38 cellular contexts compared by ENCODE assay signal in genomic region chr7:119868387-119868786, GRCh38.
"Had no signal": no experiment of that assay in that cellular context is flagged by ENCODE, and none has a peak within 500 bp of the region (broad histone marks: within the 10 kb centered on the region; RNA-seq: fewer than 3 reads in every experiment).

No MANE protein-coding gene starts in this region.

- DNase-seq: activated effector memory CD4-positive, alpha-beta T cell treated with anti-CD3 and anti-CD28 coated beads, Interleukin-2, amount 50 U/mL, for 16 hours; activated effector memory CD4-positive, alpha-beta T cell treated with Interleukin-2 at 50 U/mL for 16 hours; activated gamma-delta T cell; activated gamma-delta T cell treated with Interleukin-2 at 50 U/mL for 16 hours; activated naive CD4-positive, alpha-beta T cell; activated naive CD4-positive, alpha-beta T cell treated with anti-CD3 and anti-CD28 coated beads for 36 hours; activated naive CD4-positive, alpha-beta T cell treated with anti-CD3 and anti-CD28 coated beads, Interleukin-2, amount 10 ng/mL, durations not matched to agents 7 days and 5 days; activated naive CD4-positive, alpha-beta T cell treated with anti-CD3 and anti-CD28 coated beads, Interleukin-2, amount 50 U/mL, for 16 hours; activated naive CD8-positive, alpha-beta T cell treated with anti-CD3 and anti-CD28 coated beads for 36 hours; activated naive CD8-positive, alpha-beta T cell treated with anti-CD3 and anti-CD28 coated beads, Interleukin-2, amount 10 ng/mL, durations not matched to agents 7 days and 5 days; activated naive CD8-positive, alpha-beta T cell treated with anti-CD3 and anti-CD28 coated beads, Interleukin-2, amount 50 U/mL, for 24 hours; activated T-cell treated with anti-CD3 and anti-CD28 coated beads, Interleukin-2, amount 50 U/mL, for 1 hour; activated T-cell treated with anti-CD3 and anti-CD28 coated beads, Interleukin-2, amount 50 U/mL, for 24 hours; activated T-cell treated with anti-CD3 and anti-CD28 coated beads, Interleukin-2, amount 50 U/mL, for 4 hours; activated T-cell treated with anti-CD3 and anti-CD28 coated beads, Interleukin-2, amount 50 U/mL, for 48 hours; activated T-cell treated with anti-CD3 and anti-CD28 coated beads, Interleukin-2, amount 50 U/mL, for 72 hours; adrenal gland; amniotic stem cell; amygdala; anterior cingulate cortex; aorta; body of pancreas; brain microvascular endothelial cell; caudate nucleus; central memory CD4-positive, alpha-beta T cell; cerebellar nuclear complex had no signal

- H3K27me3 ChIP-seq: adrenal gland, ascending aorta, body of pancreas, brain microvascular endothelial cell, breast epithelium, cardiac muscle cell had no signal

- H3K27ac Mint-ChIP-seq: activated naive CD4-positive, alpha-beta T cell treated with anti-CD3 and anti-CD28 coated beads for 36 hours; activated naive CD4-positive, alpha-beta T cell treated with anti-CD3 and anti-CD28 coated beads, Interleukin-2, amount 10 ng/mL, durations not matched to agents 7 days and 5 days; activated naive CD4-positive, alpha-beta T cell treated with anti-CD3 and anti-CD28 coated beads, Interleukin-2, amount 50 U/mL, for 72 hours; activated naive CD8-positive, alpha-beta T cell; activated naive CD8-positive, alpha-beta T cell treated with anti-CD3 and anti-CD28 coated beads for 36 hours; activated naive CD8-positive, alpha-beta T cell treated with anti-CD3 and anti-CD28 coated beads, Interleukin-2, amount 10 ng/mL, durations not matched to agents 7 days and 5 days; activated naive CD8-positive, alpha-beta T cell treated with anti-CD3 and anti-CD28 coated beads, Interleukin-2, amount 50 U/mL, for 24 hours; activated T-cell treated with anti-CD3 and anti-CD28 coated beads, Interleukin-2, amount 50 U/mL, for 24 hours; activated T-cell treated with anti-CD3 and anti-CD28 coated beads, Interleukin-2, amount 50 U/mL, for 72 hours; activated T-helper 1 cell treated with anti-CD3 and anti-CD28 coated beads, Interleukin-12 subunit alpha, Interleukin-12 subunit beta, Interleukin-2, Interleukin-4 antibody, amounts not matched to agents 30 ng/mL and 10 ng/mL and 1 ng/mL, durations not matched to agents 14 hours and 24 hours and 36 hours; activated T-helper 17 cell treated with anti-CD3 and anti-CD28 coated beads, Interleukin-2, amount 50 U/mL, for 72 hours; activated T-helper 2 cell treated with anti-CD3 and anti-CD28 coated beads, Interferon-gamma antibody, Interleukin-2, Interleukin-4, amounts not matched to agents 10 μg/mL and 5 μg/mL and 100 μg/mL, durations not matched to agents 14 hours and 24 hours and 36 hours; brain had no signal

- H3K4me1 ChIP-seq: adrenal gland, ascending aorta, body of pancreas, breast epithelium had no signal

- H3K36me3 ChIP-seq: adrenal gland, ascending aorta, brain microvascular endothelial cell, breast epithelium, cardiac muscle cell had no signal

- H3K27ac ChIP-seq: adrenal gland, ascending aorta, body of pancreas, brain microvascular endothelial cell, breast epithelium, cardiac muscle cell had no signal

- H3K36me3 Mint-ChIP-seq: activated naive CD4-positive, alpha-beta T cell treated with anti-CD3 and anti-CD28 coated beads, Interleukin-2, amount 10 ng/mL, durations not matched to agents 7 days and 5 days; activated naive CD8-positive, alpha-beta T cell; activated naive CD8-positive, alpha-beta T cell treated with anti-CD3 and anti-CD28 coated beads for 36 hours; activated naive CD8-positive, alpha-beta T cell treated with anti-CD3 and anti-CD28 coated beads, Interleukin-2, amount 10 ng/mL, durations not matched to agents 7 days and 5 days; brain had no signal

- H3K9me3 ChIP-seq: adrenal gland, ascending aorta, body of pancreas, breast epithelium had no signal

- H3K4me3 Mint-ChIP-seq: activated naive CD4-positive, alpha-beta T cell treated with anti-CD3 and anti-CD28 coated beads for 36 hours; activated naive CD4-positive, alpha-beta T cell treated with anti-CD3 and anti-CD28 coated beads, Interleukin-2, amount 10 ng/mL, durations not matched to agents 7 days and 5 days; activated naive CD8-positive, alpha-beta T cell; activated naive CD8-positive, alpha-beta T cell treated with anti-CD3 and anti-CD28 coated beads for 36 hours; activated naive CD8-positive, alpha-beta T cell treated with anti-CD3 and anti-CD28 coated beads, Interleukin-2, amount 10 ng/mL, durations not matched to agents 7 days and 5 days; activated naive CD8-positive, alpha-beta T cell treated with anti-CD3 and anti-CD28 coated beads, Interleukin-2, amount 50 U/mL, for 24 hours; activated T-cell treated with anti-CD3 and anti-CD28 coated beads, Interleukin-2, amount 50 U/mL, for 24 hours; activated T-cell treated with anti-CD3 and anti-CD28 coated beads, Interleukin-2, amount 50 U/mL, for 4 hours; activated T-cell treated with anti-CD3 and anti-CD28 coated beads, Interleukin-2, amount 50 U/mL, for 72 hours; activated T-helper 1 cell treated with anti-CD3 and anti-CD28 coated beads, Interleukin-12 subunit alpha, Interleukin-12 subunit beta, Interleukin-2, Interleukin-4 antibody, amounts not matched to agents 30 ng/mL and 10 ng/mL and 1 ng/mL, durations not matched to agents 14 hours and 24 hours and 36 hours; activated T-helper 17 cell treated with anti-CD3 and anti-CD28 coated beads, Interleukin-2, amount 50 U/mL, for 72 hours; brain; central memory CD8-positive, alpha-beta T cell had no signal

- H3K9me3 Mint-ChIP-seq: brain had no signal

- H3K27me3 Mint-ChIP-seq: activated naive CD4-positive, alpha-beta T cell treated with anti-CD3 and anti-CD28 coated beads, Interleukin-2, amount 10 ng/mL, durations not matched to agents 7 days and 5 days; activated naive CD8-positive, alpha-beta T cell; activated naive CD8-positive, alpha-beta T cell treated with anti-CD3 and anti-CD28 coated beads for 36 hours; activated naive CD8-positive, alpha-beta T cell treated with anti-CD3 and anti-CD28 coated beads, Interleukin-2, amount 10 ng/mL, durations not matched to agents 7 days and 5 days; activated naive CD8-positive, alpha-beta T cell treated with anti-CD3 and anti-CD28 coated beads, Interleukin-2, amount 50 U/mL, for 24 hours; activated T-cell treated with anti-CD3 and anti-CD28 coated beads, Interleukin-2, amount 50 U/mL, for 24 hours; activated T-helper 17 cell treated with anti-CD3 and anti-CD28 coated beads, Interleukin-2, amount 50 U/mL, for 72 hours; brain; central memory CD8-positive, alpha-beta T cell had no signal

- H3K4me1 Mint-ChIP-seq: activated naive CD4-positive, alpha-beta T cell treated with anti-CD3 and anti-CD28 coated beads, Interleukin-2, amount 10 ng/mL, durations not matched to agents 7 days and 5 days; activated naive CD8-positive, alpha-beta T cell treated with anti-CD3 and anti-CD28 coated beads for 36 hours; activated naive CD8-positive, alpha-beta T cell treated with anti-CD3 and anti-CD28 coated beads, Interleukin-2, amount 10 ng/mL, durations not matched to agents 7 days and 5 days; activated naive CD8-positive, alpha-beta T cell treated with anti-CD3 and anti-CD28 coated beads, Interleukin-2, amount 50 U/mL, for 24 hours; activated T-helper 17 cell treated with anti-CD3 and anti-CD28 coated beads, Interleukin-2, amount 50 U/mL, for 72 hours; brain; central memory CD8-positive, alpha-beta T cell had no signal

- H3K4me3 ChIP-seq: adrenal gland, ascending aorta, body of pancreas, breast epithelium, cardiac muscle cell had no signal

- FAIRE-seq: astrocyte, bronchial epithelial cell had no signal

- ATAC-seq: activated naive CD4-positive, alpha-beta T cell treated with anti-CD3 and anti-CD28 coated beads, Interleukin-2, amount 50 U/mL, for 72 hours; activated naive CD8-positive, alpha-beta T cell treated with anti-CD3 and anti-CD28 coated beads, Interleukin-2, amount 50 U/mL, for 24 hours; activated T-cell treated with anti-CD3 and anti-CD28 coated beads, Interleukin-2, amount 50 U/mL, for 4 hours; activated T-cell treated with anti-CD3 and anti-CD28 coated beads, Interleukin-2, amount 50 U/mL, for 72 hours; activated T-helper 17 cell treated with anti-CD3 and anti-CD28 coated beads, Interleukin-2, amount 50 U/mL, for 72 hours; body of pancreas had no signal
